ENCODE assay signal across 8 cellular contexts in the genomic region with DNA sequence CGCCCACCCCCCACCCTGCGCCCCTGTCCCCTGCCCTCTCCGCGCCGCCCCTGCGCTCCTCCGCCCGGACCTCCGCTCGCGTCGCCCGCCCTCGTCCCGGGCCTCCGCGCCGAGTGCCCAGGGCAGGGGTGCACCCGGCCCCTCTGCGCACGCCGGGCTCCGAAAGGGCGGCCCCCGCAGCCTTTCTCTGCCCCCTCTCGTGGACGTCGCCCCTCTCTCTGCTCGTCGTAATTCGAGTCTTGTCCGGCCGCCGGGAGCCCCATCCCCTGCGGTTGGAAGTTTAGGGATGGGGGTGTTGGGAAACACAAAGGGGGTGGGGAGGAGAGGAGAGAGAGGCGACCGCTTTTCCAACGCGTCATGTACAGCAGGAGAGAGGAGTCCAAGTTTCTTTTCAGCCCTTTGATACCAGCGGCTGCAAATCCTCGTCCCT. TPM values are rescaled to one million over a fixed set of nuclear protein-coding genes. Genes with fewer than 3 reads are reported as not detected.
DNase-seq lines count a peak whose midpoint lies in the region; ATAC-seq and TF ChIP-seq lines count a peak whose summit lies in the region.

No MANE protein-coding gene starts in this region.

- peak overlapping the region; percentile 94 for H3K4me2 ChIP-seq in trophoblast cell (ENCODE audit: low read length)

- no peak for TF ChIP-seq CTCF in heart left ventricle (IDR thresholded peaks at IDR 0.05)

- H3K18ac ChIP-seq in trophoblast cell (ENCODE audit: low read length), result peak overlapping the region; percentile 95

- H3K23ac ChIP-seq in trophoblast cell (ENCODE audit: low read length), result no peak overlapping the region

- peak overlapping the region; percentile 94 for H3K4me3 Mint-ChIP-seq in activated naive CD4-positive, alpha-beta T cell treated with anti-CD3 and anti-CD28 coated beads, Interleukin-2, amount 50 U/mL, for 24 hours

- H3K4ac ChIP-seq in trophoblast cell (ENCODE audit: low read depth, low read length), result peak overlapping the region; percentile 85

- peaks cover 2% of the 10 kb centered on the region for H3K9me3 Mint-ChIP-seq in activated naive CD4-positive, alpha-beta T cell treated with anti-CD3 and anti-CD28 coated beads, Interleukin-2, amount 50 U/mL, for 24 hours

- H3K27ac ChIP-seq in heart left ventricle (peak overlapping the region; percentile 79 to 92 (median 88)), trophoblast cell (ENCODE audit: low read depth, low read length) (peak overlapping the region; percentile 80)

- no peak for TF ChIP-seq POLR2A in heart left ventricle (IDR thresholded peaks at IDR 0.05)

- peak overlapping the region; percentile 46 for H2AFZ ChIP-seq in trophoblast cell (ENCODE audit: insufficient read depth, low read length, poor library complexity)

- DNase-seq in EH (ENCODE audit: low read depth) (peak; percentile 59), heart left ventricle (peak in 4 of 5 donors; percentile 25 to 42 (median 42)), trophoblast cell (peak in 1 of 2 donors; percentile 31), NCI-H774 (lab: John Stamatoyannopoulos, UW) (no peak)

- H3K14ac ChIP-seq in trophoblast cell (ENCODE audit: low read length), result peak overlapping the region; percentile 91

- WGBS in heart left ventricle, 4 donors, result 0 to 1% (median 0%) methylated on average over 17 to 41 of the region's 41 CpGs
- no CpG with 5 or more reads among the region's 41 CpGs for WGBS in trophoblast cell (ENCODE audit: extremely low coverage, insufficient coverage, insufficient read length)

- intact Hi-C loops in heart left ventricle (cut with DNase I), result loop anchor here in 6 of 10 donors (2.0 to 10.0 kb wide), 12 partner anchors 37 to 510 kb away; partner anchors contain the start of gene ABCB10 (in 1 of the 6)

- no peak overlapping the region for H2AK5ac ChIP-seq in trophoblast cell (ENCODE audit: low read length)

- H3K4me3 ChIP-seq in heart left ventricle (peak overlapping the region; percentile 63 to 97 (median 84)), trophoblast cell (ENCODE audit: low read depth, low read length) (peak overlapping the region; percentile 85)

- H2BK5ac ChIP-seq in trophoblast cell (ENCODE audit: low read depth, low read length, poor library complexity), result peak overlapping the region; percentile 71

- H3K79me2 ChIP-seq in trophoblast cell (ENCODE audit: control insufficient read depth, insufficient read depth, low read length, poor library complexity), result peaks cover 21% of the 10 kb centered on the region

- no peak for TF ChIP-seq RAD21 in Ishikawa (IDR thresholded peaks at IDR 0.05; ENCODE audit: low read depth)

- H3K4me1 Mint-ChIP-seq in activated naive CD4-positive, alpha-beta T cell treated with anti-CD3 and anti-CD28 coated beads, Interleukin-2, amount 50 U/mL, for 24 hours, result peaks cover 57% of the 10 kb centered on the region

- H3K9me3 ChIP-seq in heart left ventricle (peaks cover 0 to 6% (median 1%) of the 10 kb centered on the region in 12 donors), trophoblast cell (ENCODE audit: insufficient read depth, low read depth, low read length) (peaks cover 1% of the 10 kb centered on the region)

- no peaks in the 10 kb centered on the region for H3K36me3 ChIP-seq in heart left ventricle
- peaks cover 0 to 2% of the 10 kb centered on the region in 2 experiments for H3K36me3 ChIP-seq in trophoblast cell (ENCODE audit: control insufficient read depth in 1 of 2, insufficient read depth in 2 of 2, low read length in 2 of 2)

- no peaks in the 10 kb centered on the region for H3K27me3 Mint-ChIP-seq in activated naive CD4-positive, alpha-beta T cell treated with anti-CD3 and anti-CD28 coated beads, Interleukin-2, amount 50 U/mL, for 24 hours

- TF ChIP-seq EP300 in Ishikawa (IDR thresholded peaks at IDR 0.05; ENCODE audit: borderline replicate concordance), result no peak

- H3K9ac ChIP-seq in trophoblast cell (ENCODE audit: low read length), result peak overlapping the region; percentile 92

- peaks cover 0 to 49% (median 22%) of the 10 kb centered on the region in 12 donors for H3K4me1 ChIP-seq in heart left ventricle
- H3K4me1 ChIP-seq in trophoblast cell (ENCODE audit: control insufficient read depth in 1 of 2, insufficient read depth in 2 of 2, low read length in 2 of 2), result peaks cover 7 to 8% of the 10 kb centered on the region in 2 experiments

- peak overlapping the region; percentile 87 for H3K27ac Mint-ChIP-seq in activated naive CD4-positive, alpha-beta T cell treated with anti-CD3 and anti-CD28 coated beads, Interleukin-2, amount 50 U/mL, for 24 hours

- no peak overlapping the region for H4K12ac ChIP-seq in trophoblast cell (ENCODE audit: low read depth, low read length)

- peak overlapping the region; percentile 83 for H4K8ac ChIP-seq in trophoblast cell (ENCODE audit: low read depth, low read length)

- H3K27me3 ChIP-seq in heart left ventricle, result no peaks in the 10 kb centered on the region
- H3K27me3 ChIP-seq in trophoblast cell (ENCODE audit: insufficient read depth, low read length), result no peaks in the 10 kb centered on the region

- H3K36me3 Mint-ChIP-seq in activated naive CD4-positive, alpha-beta T cell treated with anti-CD3 and anti-CD28 coated beads, Interleukin-2, amount 50 U/mL, for 24 hours, result no peaks in the 10 kb centered on the region

- peaks cover 16% of the 10 kb centered on the region for H3K79me1 ChIP-seq in trophoblast cell (ENCODE audit: low read length)

- H2BK12ac ChIP-seq in trophoblast cell (ENCODE audit: low read length), result no peak overlapping the region

- H4K91ac ChIP-seq in trophoblast cell (ENCODE audit: low read depth, low read length), result peak overlapping the region; percentile 87

- H2BK120ac ChIP-seq in trophoblast cell (ENCODE audit: insufficient read depth, low read length, poor library complexity), result peak overlapping the region; percentile 76

- ATAC-seq in GM21360 (IDR thresholded peaks at IDR 0.05; ENCODE audit: unreplicated experiment) (peak; percentile 14), heart left ventricle (peak in 3 of 4 donors; percentile 32 to 41 (median 35)), HG03039 (IDR thresholded peaks at IDR 0.05; ENCODE audit: unreplicated experiment) (no peak)

TF ChIP-seq in Ishikawa, 13 proteins besides CTCF, POLR2A, EP300 and RAD21:
- TF ChIP-seq YY1 (IDR thresholded peaks at IDR 0.05; ENCODE audit: low read depth), result no peak
- TF ChIP-seq, protein P1, sequence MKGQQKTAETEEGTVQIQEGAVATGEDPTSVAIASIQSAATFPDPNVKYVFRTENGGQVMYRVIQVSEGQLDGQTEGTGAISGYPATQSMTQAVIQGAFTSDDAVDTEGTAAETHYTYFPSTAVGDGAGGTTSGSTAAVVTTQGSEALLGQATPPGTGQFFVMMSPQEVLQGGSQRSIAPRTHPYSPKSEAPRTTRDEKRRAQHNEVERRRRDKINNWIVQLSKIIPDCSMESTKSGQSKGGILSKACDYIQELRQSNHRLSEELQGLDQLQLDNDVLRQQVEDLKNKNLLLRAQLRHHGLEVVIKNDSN (IDR thresholded peaks at IDR 0.05), result no peak
- no peak for TF ChIP-seq TEAD4 (IDR thresholded peaks at IDR 0.05)
- TF ChIP-seq ZBTB7A (IDR thresholded peaks at IDR 0.05; ENCODE audit: low read depth), result peak; percentile 56; the same call in 1 of the 2 replicates
TF ChIP-seq in Ishikawa: peak in this region for 1.

RNA-seq across cellular contexts. Expression of gene GALNT2, which starts 0.4 kb away (rescaled TPM):
- total RNA-seq in heart left ventricle, result 10 to 100 TPM; 21.0 to 44.9 (median 31.6) TPM
- 10 to 100 TPM; 10.1 to 44.8 TPM for polyA plus RNA-seq in heart left ventricle
- polyA plus RNA-seq in trophoblast cell (2013), result 156 and 169 TPM in 2 replicates
